22 cellular contexts compared by ENCODE assay signal in the genomic region with DNA sequence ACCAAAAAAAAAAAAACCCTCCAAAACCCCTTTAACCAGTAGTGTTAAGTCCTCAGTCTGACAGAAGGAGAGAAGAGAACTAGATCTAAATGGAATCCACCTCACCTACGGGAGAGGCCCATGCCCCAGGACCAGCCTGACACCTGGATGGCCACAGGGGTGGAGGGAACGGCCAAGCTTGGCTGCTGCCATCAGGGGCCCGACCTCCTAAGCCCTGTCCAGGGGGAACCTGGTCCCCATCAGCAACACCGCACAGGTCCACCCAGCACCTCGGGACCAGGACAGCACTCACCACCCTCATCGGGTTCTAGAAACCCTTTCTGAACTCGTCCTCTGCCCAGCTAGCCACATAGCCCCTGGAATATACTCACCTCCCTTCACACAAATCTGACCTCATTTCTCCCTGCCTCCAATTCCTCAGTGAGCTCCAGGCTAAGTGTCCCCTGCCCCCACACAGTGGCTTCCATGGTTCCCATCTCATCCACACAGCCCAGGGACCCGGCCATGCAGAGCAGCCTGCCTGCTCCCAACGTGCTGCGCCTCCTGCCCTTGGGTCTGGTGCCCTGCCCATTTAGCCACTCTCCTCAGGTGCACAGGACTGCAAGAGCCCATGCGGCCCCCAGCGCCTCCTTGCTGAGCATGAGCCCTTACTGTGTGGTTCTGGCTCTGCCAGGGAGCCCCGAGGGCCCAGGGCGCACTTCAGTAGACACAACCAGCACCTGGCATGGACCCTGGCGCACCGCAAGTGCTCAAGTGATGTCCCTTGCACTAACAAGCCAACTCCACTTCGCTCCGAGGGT. TPM values are rescaled to one million over a fixed set of nuclear protein-coding genes. Genes with fewer than 3 reads are reported as not detected.
A peak's percentile ranks its signal among the peaks of the same experiment; 100 is the strongest.
DNase-seq lines count a peak whose midpoint lies in the region; ATAC-seq and TF ChIP-seq lines count a peak whose summit lies in the region.
"Had no signal": no experiment of that assay in that cellular context is flagged by ENCODE, and none has a peak within 500 bp of the region (broad histone marks: within the 10 kb centered on the region; RNA-seq: fewer than 3 reads in every experiment).

No MANE protein-coding gene starts in this region.

- no peak overlapping the region for H3K4me3 ChIP-seq in CD8-positive, alpha-beta memory T cell (ENCODE audit: low read length)
- no peak overlapping the region for H3K4me3 ChIP-seq in naive thymus-derived CD4-positive, alpha-beta T cell (ENCODE audit: low read length)
- H3K4me3 ChIP-seq in SJCRH30: no peak overlapping the region
- H3K4me3 ChIP-seq: cardiac muscle cell, heart right ventricle, tibial nerve had no signal

- no peak overlapping the region for H3K27ac ChIP-seq in CD8-positive, alpha-beta memory T cell (ENCODE audit: low read depth, low read length)
- no peak overlapping the region for H3K27ac ChIP-seq in naive thymus-derived CD4-positive, alpha-beta T cell (ENCODE audit: low read depth, low read length)
- no peak overlapping the region for H3K27ac ChIP-seq in SJCRH30
- H3K27ac ChIP-seq: 22Rv1, cardiac muscle cell, heart right ventricle had no signal

- peaks cover 63% of the 10 kb centered on the region for H3K36me3 ChIP-seq in CD8-positive, alpha-beta memory T cell (ENCODE audit: insufficient read depth, low read length)
- peaks cover 20 to 84% (median 34%) of the 10 kb centered on the region in 3 experiments for H3K36me3 ChIP-seq in naive thymus-derived CD4-positive, alpha-beta T cell (ENCODE audit: control insufficient read depth in 2 of 3, insufficient read depth in 3 of 3, low read length in 3 of 3)
- peaks cover 69% of the 10 kb centered on the region for H3K36me3 ChIP-seq in SJCRH30

- no peaks in the 10 kb centered on the region for H3K27me3 Mint-ChIP-seq in T-helper 1 cell treated with Interleukin-12 subunit alpha and Interleukin-12 subunit beta and Interleukin-4 antibody, amounts not matched to agents 30 μg/mL and 1 μg/mL, for 36 hours (ENCODE audit: low read depth)
- no peaks in the 10 kb centered on the region for H3K27me3 Mint-ChIP-seq in CD8-positive, alpha-beta memory T cell
- no peaks in the 10 kb centered on the region for H3K27me3 Mint-ChIP-seq in naive thymus-derived CD4-positive, alpha-beta T cell
- H3K27me3 Mint-ChIP-seq: activated naive CD8-positive, alpha-beta T cell treated with anti-CD3 and anti-CD28 coated beads, Interleukin-2, amount 50 U/mL, for 24 hours had no signal

- CTCF ChIA-PET in CD8-positive, alpha-beta memory T cell (lab: Charles Lee): interaction anchor here (1.1 to 2.1 kb wide), 8 partner anchors 10 to 303 kb away, joined by 3 to 8 read pairs (median 3); no protein-coding TSS in a partner anchor
- CTCF ChIA-PET in naive thymus-derived CD4-positive, alpha-beta T cell (lab: Charles Lee): interaction anchor here (0.6 to 2.2 kb wide), 9 partner anchors 10 to 93 kb away, joined by 3 to 11 read pairs (median 4); no protein-coding TSS in a partner anchor

- no peak overlapping the region for H3K4me3 Mint-ChIP-seq in T-helper 1 cell treated with Interleukin-12 subunit alpha and Interleukin-12 subunit beta and Interleukin-4 antibody, amounts not matched to agents 30 μg/mL and 1 μg/mL, for 36 hours
- H3K4me3 Mint-ChIP-seq in CD8-positive, alpha-beta memory T cell: peak overlapping the region in 1 of 7 donors; percentile 51
- H3K4me3 Mint-ChIP-seq in naive thymus-derived CD4-positive, alpha-beta T cell: no peak overlapping the region
- H3K4me3 Mint-ChIP-seq: activated naive CD8-positive, alpha-beta T cell treated with anti-CD3 and anti-CD28 coated beads, Interleukin-2, amount 50 U/mL, for 24 hours had no signal

- no peak for TF ChIP-seq CTCF in GM13977 (IDR thresholded peaks at IDR 0.05; ENCODE audit: extremely low read depth, insufficient read depth, missing control alignments)

- peak overlapping the region; percentile 10 for H3K27ac Mint-ChIP-seq in T-helper 1 cell treated with Interleukin-12 subunit alpha and Interleukin-12 subunit beta and Interleukin-4 antibody, amounts not matched to agents 30 μg/mL and 1 μg/mL, for 36 hours
- peak overlapping the region in 7 of 8 donors; percentile 56 to 98 (median 75) for H3K27ac Mint-ChIP-seq in CD8-positive, alpha-beta memory T cell
- H3K27ac Mint-ChIP-seq in activated naive CD4-positive, alpha-beta T cell treated with anti-CD3 and anti-CD28 coated beads, Interleukin-2, amount 50 U/mL, for 72 hours: peak overlapping the region; percentile 73 to 96
- peak overlapping the region; percentile 43 to 95 (median 86) for H3K27ac Mint-ChIP-seq in naive thymus-derived CD4-positive, alpha-beta T cell

- POLR2A ChIA-PET in CD8-positive, alpha-beta memory T cell (lab: Charles Lee): no interaction called here
- POLR2A ChIA-PET in naive thymus-derived CD4-positive, alpha-beta T cell (lab: Charles Lee): interaction anchor here (0.6 to 3.5 kb wide), 9 partner anchors 10 to 54 kb away, joined by 3 to 13 read pairs (median 6); a partner anchor contains a TSS

- peaks cover 48% of the 10 kb centered on the region for H3K4me1 ChIP-seq in CD8-positive, alpha-beta memory T cell (ENCODE audit: insufficient read depth, low read length)
- peaks cover 18 to 39% of the 10 kb centered on the region in 2 donors for H3K4me1 ChIP-seq in naive thymus-derived CD4-positive, alpha-beta T cell (ENCODE audit: control insufficient read depth in 2 of 2, insufficient read depth in 2 of 2, low read length in 2 of 2)
- no peaks in the 10 kb centered on the region for H3K4me1 ChIP-seq in SJCRH30
- H3K4me1 ChIP-seq: BE2C had no signal

- no peak for DNase-seq in T-helper 1 cell
- no peak for DNase-seq in CD8-positive, alpha-beta memory T cell
- DNase-seq in activated naive CD4-positive, alpha-beta T cell treated with anti-CD3 and anti-CD28 coated beads, Interleukin-2, amount 50 U/mL, for 72 hours (ENCODE audit: low spot score in 2 of 2): no peak
- no peak for DNase-seq in naive thymus-derived CD4-positive, alpha-beta T cell
- no peak for DNase-seq in GM13977 (ENCODE audit: low spot score)
- no peak for DNase-seq in SJCRH30
- DNase-seq: activated naive CD8-positive, alpha-beta T cell treated with anti-CD3 and anti-CD28 coated beads, Interleukin-2, amount 50 U/mL, for 24 hours; BE2C; effector memory CD4-positive, alpha-beta T cell; heart right ventricle; MV-4-11; NCI-H2029 treated with DMSO at 0.1 percent for 48 hours; NCI-H526; occipital lobe; OCI-M1; SK-N-SH; stimulated activated CD4-positive, alpha-beta T cell treated with anti-CD3 and anti-CD28 coated beads, Interleukin-4, amount 100 ng/mL, for 24 hours had no signal

- in situ Hi-C loops in GM13977 (cut with MboI; ENCODE audit: low pct_unique_long_range_greater_than_20kb, low sequenced_read_pairs, unreplicated experiment): no loop called here

- no peaks in the 10 kb centered on the region for H3K27me3 ChIP-seq in CD8-positive, alpha-beta memory T cell (ENCODE audit: insufficient read depth, low read length, poor library complexity, severe bottlenecking)
- H3K27me3 ChIP-seq in naive thymus-derived CD4-positive, alpha-beta T cell (ENCODE audit: control insufficient read depth in 2 of 2, insufficient read depth in 2 of 2, low read length in 2 of 2): no peaks in the 10 kb centered on the region
- H3K27me3 ChIP-seq in SJCRH30: no peaks in the 10 kb centered on the region
- H3K27me3 ChIP-seq: BE2C, cardiac muscle cell, heart right ventricle, tibial nerve had no signal

- no peaks in the 10 kb centered on the region for H3K9me3 ChIP-seq in CD8-positive, alpha-beta memory T cell (ENCODE audit: low read length)
- no peaks in the 10 kb centered on the region for H3K9me3 ChIP-seq in naive thymus-derived CD4-positive, alpha-beta T cell (ENCODE audit: control insufficient read depth in 2 of 3, low read length in 3 of 3)
- H3K9me3 ChIP-seq in SJCRH30 (replicated peaks): no peaks in the 10 kb centered on the region
- H3K9me3 ChIP-seq: BE2C, heart right ventricle, SK-N-SH, tibial nerve had no signal

- H3K4me1 Mint-ChIP-seq in T-helper 1 cell treated with Interleukin-12 subunit alpha and Interleukin-12 subunit beta and Interleukin-4 antibody, amounts not matched to agents 30 μg/mL and 1 μg/mL, for 36 hours (ENCODE audit: low read depth): peaks cover 34% of the 10 kb centered on the region
- H3K4me1 Mint-ChIP-seq in CD8-positive, alpha-beta memory T cell: peaks cover 58 to 65% (median 64%) of the 10 kb centered on the region in 3 donors
- peaks cover 40 to 75% (median 67%) of the 10 kb centered on the region in 7 donors for H3K4me1 Mint-ChIP-seq in naive thymus-derived CD4-positive, alpha-beta T cell

- ATAC-seq in activated naive CD4-positive, alpha-beta T cell treated with anti-CD3 and anti-CD28 coated beads, Interleukin-2, amount 50 U/mL, for 72 hours: no peak
- no peak for ATAC-seq in naive thymus-derived CD4-positive, alpha-beta T cell
- no peak for ATAC-seq in HG03175 (IDR thresholded peaks at IDR 0.05; ENCODE audit: unreplicated experiment)
- ATAC-seq: activated naive CD8-positive, alpha-beta T cell treated with anti-CD3 and anti-CD28 coated beads, Interleukin-2, amount 50 U/mL, for 24 hours; heart right ventricle had no signal

- intact Hi-C loops in naive thymus-derived CD4-positive, alpha-beta T cell (cut with micrococcal nuclease): no loop called here

- no peaks in the 10 kb centered on the region for H3K9me3 Mint-ChIP-seq in T-helper 1 cell treated with Interleukin-12 subunit alpha and Interleukin-12 subunit beta and Interleukin-4 antibody, amounts not matched to agents 30 μg/mL and 1 μg/mL, for 36 hours
- no peaks in the 10 kb centered on the region for H3K9me3 Mint-ChIP-seq in CD8-positive, alpha-beta memory T cell
- no peaks in the 10 kb centered on the region for H3K9me3 Mint-ChIP-seq in activated naive CD4-positive, alpha-beta T cell treated with anti-CD3 and anti-CD28 coated beads, Interleukin-2, amount 50 U/mL, for 72 hours
- H3K9me3 Mint-ChIP-seq in naive thymus-derived CD4-positive, alpha-beta T cell: no peaks in the 10 kb centered on the region
- H3K9me3 Mint-ChIP-seq: activated naive CD8-positive, alpha-beta T cell treated with anti-CD3 and anti-CD28 coated beads, Interleukin-2, amount 50 U/mL, for 24 hours had no signal

- H3K36me3 Mint-ChIP-seq in T-helper 1 cell treated with Interleukin-12 subunit alpha and Interleukin-12 subunit beta and Interleukin-4 antibody, amounts not matched to agents 30 μg/mL and 1 μg/mL, for 36 hours (ENCODE audit: low read depth): peaks cover 66% of the 10 kb centered on the region
- H3K36me3 Mint-ChIP-seq in CD8-positive, alpha-beta memory T cell: peaks cover 26 to 89% (median 33%) of the 10 kb centered on the region in 3 donors
- peaks cover 15 to 35% of the 10 kb centered on the region in 2 donors for H3K36me3 Mint-ChIP-seq in activated naive CD4-positive, alpha-beta T cell treated with anti-CD3 and anti-CD28 coated beads, Interleukin-2, amount 50 U/mL, for 72 hours
- peaks cover 13 to 61% (median 40%) of the 10 kb centered on the region in 5 donors for H3K36me3 Mint-ChIP-seq in naive thymus-derived CD4-positive, alpha-beta T cell

RNA-seq across cellular contexts. Expression of a gene that starts 18.3 kb away (rescaled TPM):
- 100 to 1,000 TPM; 115 to 129 TPM for total RNA-seq in CD8-positive, alpha-beta memory T cell
- 279 TPM for polyA plus RNA-seq in CD8-positive, alpha-beta memory T cell
- total RNA-seq in activated naive CD4-positive, alpha-beta T cell treated with anti-CD3 and anti-CD28 coated beads, Interleukin-2, amount 50 U/mL, for 72 hours: 100 to 1,000 TPM in 1 of 2 donors, 10 to 100 TPM in 1; 82.6 to 148 TPM
- 100 to 1,000 TPM; 297 to 452 (median 420) TPM for total RNA-seq in naive thymus-derived CD4-positive, alpha-beta T cell
- 100 to 1,000 TPM; 314 to 395 TPM for polyA plus RNA-seq in naive thymus-derived CD4-positive, alpha-beta T cell
- 29.1 and 34.0 TPM in 2 replicates for total RNA-seq in SJCRH30 (2014; rRNA removed; shearing (Covaris generic))

RNA-seq across cellular contexts. Expression of a gene that starts 40.3 kb away (rescaled TPM):
- 100 to 1,000 TPM; 118 to 122 TPM for total RNA-seq in CD8-positive, alpha-beta memory T cell
- polyA plus RNA-seq in CD8-positive, alpha-beta memory T cell: 43.2 TPM
- 10 to 100 TPM; 82.2 to 88.1 TPM for total RNA-seq in activated naive CD4-positive, alpha-beta T cell treated with anti-CD3 and anti-CD28 coated beads, Interleukin-2, amount 50 U/mL, for 72 hours
- 100 to 1,000 TPM; 107 to 414 (median 154) TPM for total RNA-seq in naive thymus-derived CD4-positive, alpha-beta T cell
- 10 to 100 TPM; 37.4 to 46.9 TPM for polyA plus RNA-seq in naive thymus-derived CD4-positive, alpha-beta T cell
- 42.8 and 48.2 TPM in 2 replicates for total RNA-seq in SJCRH30 (2014; rRNA removed; shearing (Covaris generic))

Comparison
In these comparisons a context has a peak if more than half of its experiments do, and no peak if none do; other contexts are left out.
1. H3K27ac Mint-ChIP-seq: peak in every context shown above with its lines; median percentile 86 in naive thymus-derived CD4-positive, alpha-beta T cell; 84 in activated naive CD4-positive, alpha-beta T cell treated with anti-CD3 and anti-CD28 coated beads, Interleukin-2, amount 50 U/mL, for 72 hours; 75 in CD8-positive, alpha-beta memory T cell; 10 in T-helper 1 cell treated with Interleukin-12 subunit alpha and Interleukin-12 subunit beta and Interleukin-4 antibody, amounts not matched to agents 30 μg/mL and 1 μg/mL, for 36 hours.